In genomic region chr2:64141711-64142405, GRCh38 we compare ENCODE assay signal across 8 cellular contexts. TPM values are rescaled to one million over a fixed set of nuclear protein-coding genes. Genes with fewer than 3 reads are reported as not detected.
DNase-seq lines count a peak whose midpoint lies in the region; ATAC-seq and TF ChIP-seq lines count a peak whose summit lies in the region.

No MANE protein-coding gene starts in this region.

- no peak overlapping the region for H3K9ac ChIP-seq in IMR-90 (ENCODE audit: low read depth, low read length)

- H3K4me3 Mint-ChIP-seq in naive thymus-derived CD8-positive, alpha-beta T cell = peak overlapping the region; percentile 83 to 99 (median 95)

- POLR2A ChIA-PET in IMR-90 (lab: Charles Lee; ENCODE audit: unreplicated experiment) = no interaction called here
- POLR2A ChIA-PET in naive thymus-derived CD8-positive, alpha-beta T cell (lab: Charles Lee) = interaction anchor here (0.7 to 2.9 kb wide), 4 partner anchors 16 to 185 kb away, joined by 4 to 22 read pairs (median 8); no protein-coding TSS in a partner anchor

- H2BK5ac ChIP-seq in IMR-90 (ENCODE audit: low read depth, low read length, poor library complexity, severe bottlenecking) = no peak overlapping the region

- H3K36me3 ChIP-seq in BE2C = no peaks in the 10 kb centered on the region
- no peaks in the 10 kb centered on the region for H3K36me3 ChIP-seq in IMR-90 (ENCODE audit: control insufficient read depth, insufficient read depth, low read length)

- 0 out of 2 replicates have a peak overlapping the region, but pooled peaks have one; percentile 13 for H3K23ac ChIP-seq in IMR-90 (ENCODE audit: low read depth, low read length)

- H3K14ac ChIP-seq in IMR-90 (replicated peaks; ENCODE audit: low read depth, low read length) = no peak overlapping the region

- H3K4me3 ChIP-seq in BE2C (ENCODE audit: low read depth, low read length) (peak overlapping the region; percentile 73), IMR-90 (ENCODE audit: insufficient read depth, low read depth, low read length) (no peak overlapping the region), choroid plexus epithelial cell (ENCODE audit: low read depth, low read length) (peak overlapping the region; percentile 91)

- no peaks in the 10 kb centered on the region for H4K20me1 ChIP-seq in IMR-90 (ENCODE audit: insufficient read depth, low read length)

- H3K56ac ChIP-seq in IMR-90 (ENCODE audit: extremely low read depth, insufficient read depth, low read length) = no peak overlapping the region

- no peak for TF ChIP-seq RAD21 in IMR-90 (IDR thresholded peaks at IDR 0.05; ENCODE audit: low read length)

- CTCF ChIA-PET in IMR-90 (lab: Yijun Ruan, JAX) = no interaction called here

- BruUV-seq in IMR-90 (replicated peaks; lab: Mats Ljungman, UMichigan) = no TSS peak

- H3K9me3 ChIP-seq in BE2C (no peaks in the 10 kb centered on the region), IMR-90 (ENCODE audit: control insufficient read depth, insufficient read depth, low read length) (no peaks in the 10 kb centered on the region)

- H2AFZ ChIP-seq in IMR-90 (replicated peaks; ENCODE audit: low read length, poor library complexity) = no peak overlapping the region

- ATAC-seq in IMR-90 (ENCODE audit: low read depth) = no peak
- no peak for ATAC-seq in naive thymus-derived CD8-positive, alpha-beta T cell

- intact Hi-C loops in IMR-90 (cut with micrococcal nuclease) = loop anchor here (5.0 to 10.0 kb wide), 3 partner anchors 170 to 723 kb away; no protein-coding TSS in a partner anchor

- in situ Hi-C loops in IMR-90 (cut with MboI; ENCODE audit: low sequenced_read_pairs) = no loop called here

- H2AK5ac ChIP-seq in IMR-90 (ENCODE audit: low read depth, low read length) = no peak overlapping the region

- no peak overlapping the region for H4K91ac ChIP-seq in IMR-90 (ENCODE audit: insufficient read depth, low read depth, low read length)

- no peak overlapping the region for H3K4ac ChIP-seq in IMR-90 (ENCODE audit: low read depth, low read length)

- TF ChIP-seq CTCF in BE2C (IDR thresholded peaks at IDR 0.05; ENCODE audit: low read depth, low read length) (no peak), IMR-90 (conservative IDR thresholded peaks at IDR 0.05; ENCODE audit: low read depth, low read length) (no peak), choroid plexus epithelial cell (conservative IDR thresholded peaks at IDR 0.05; ENCODE audit: low read depth, low read length) (no peak)

- no peak overlapping the region for H4K8ac ChIP-seq in IMR-90 (ENCODE audit: low read depth in 2 of 2, low read length in 2 of 2)

- H3K18ac ChIP-seq in IMR-90 (ENCODE audit: low read depth, low read length) = no peak overlapping the region

- no peak overlapping the region for H2AK9ac ChIP-seq in IMR-90 (replicated peaks; ENCODE audit: low read depth, low read length, poor library complexity)

- H3K9me3 Mint-ChIP-seq in naive thymus-derived CD8-positive, alpha-beta T cell = no peaks in the 10 kb centered on the region

- H3K27ac Mint-ChIP-seq in naive thymus-derived CD8-positive, alpha-beta T cell = peak overlapping the region; percentile 68 to 98 (median 94)

- H3K4me2 ChIP-seq in IMR-90 (ENCODE audit: low read depth, low read length) = peak overlapping the region; percentile 71

- H3K36me3 Mint-ChIP-seq in naive thymus-derived CD8-positive, alpha-beta T cell = peaks cover 0 to 5% (median 0%) of the 10 kb centered on the region in 3 donors

- H3K27ac ChIP-seq in IMR-90 (ENCODE audit: insufficient read depth, low read length) = no peak overlapping the region

- no peak overlapping the region for H2BK15ac ChIP-seq in IMR-90 (ENCODE audit: low read depth, low read length)

- H3K4me1 ChIP-seq in BE2C = no peaks in the 10 kb centered on the region
- no peaks in the 10 kb centered on the region for H3K4me1 ChIP-seq in IMR-90 (ENCODE audit: control insufficient read depth, insufficient read depth, low read length)

- H3K27me3 ChIP-seq in BE2C = no peaks in the 10 kb centered on the region
- H3K27me3 ChIP-seq in IMR-90 (ENCODE audit: control insufficient read depth, insufficient read depth, low read length) = peaks cover 2% of the 10 kb centered on the region

- H3K27me3 Mint-ChIP-seq in naive thymus-derived CD8-positive, alpha-beta T cell = no peaks in the 10 kb centered on the region

- no peak for TF ChIP-seq POLR2A in IMR-90 (IDR thresholded peaks at IDR 0.05; ENCODE audit: low read depth, low read length)

- no peak overlapping the region for H4K5ac ChIP-seq in IMR-90 (ENCODE audit: low read depth, low read length)

- H3K4me1 Mint-ChIP-seq in naive thymus-derived CD8-positive, alpha-beta T cell = peaks cover 22 to 53% (median 51%) of the 10 kb centered on the region in 4 donors

- no CpG with 5 or more reads among the region's 2 CpGs for WGBS in IMR-90 (ENCODE audit: extremely low coverage in 2 of 2, insufficient read length in 1 of 2), 2 experiments

- DNase-seq in BE2C = no peak
- DNase-seq in IMR-90 = peak; percentile 28
- peak; percentile 67 for DNase-seq in choroid plexus epithelial cell (ENCODE audit: low read depth)
- peak in 1 of 10 donors; percentile 15 for DNase-seq in naive thymus-derived CD8-positive, alpha-beta T cell
- no peak for DNase-seq in DMS153 treated with DMSO at 0.1 percent for 48 hours (lab: John Stamatoyannopoulos, UW; ENCODE audit: unreplicated experiment)
- no peak for DNase-seq in epidermal melanocyte (ENCODE audit: insufficient read length, low spot score)
- no peak for DNase-seq in NCI-H526 treated with DMSO at 0.1 percent for 48 hours (lab: John Stamatoyannopoulos, UW)
- DNase-seq in putamen (ENCODE audit: low spot score) = no peak

- H2BK20ac ChIP-seq in IMR-90 (ENCODE audit: low read depth, low read length) = no peak overlapping the region

- H2BK120ac ChIP-seq in IMR-90 (ENCODE audit: low read depth, low read length) = no peak overlapping the region

- peaks cover 3% of the 10 kb centered on the region; the same call in 1 of the 2 replicates for H3K9me1 ChIP-seq in IMR-90 (ENCODE audit: insufficient read depth, low read length)

- peaks cover 0 to 6% of the 10 kb centered on the region in 2 experiments; a peak in 1 of 4 replicates for H3K79me1 ChIP-seq in IMR-90 (ENCODE audit: low read depth in 1 of 2, low read length in 2 of 2)

- dilution Hi-C loops in IMR-90 (cut with HindIII; ENCODE audit: low sequenced_read_pairs, unreplicated experiment) = no loop called here

TF ChIP-seq in IMR-90, 13 proteins besides CTCF, POLR2A, EP300 and RAD21:
- TF ChIP-seq BHLHE40 (IDR thresholded peaks at IDR 0.05; ENCODE audit: low read depth, low read length) = no peak
- no peak for TF ChIP-seq MAFK (IDR thresholded peaks at IDR 0.05; ENCODE audit: low read depth, low read length)
- no peak for TF ChIP-seq SMC3 (IDR thresholded peaks at IDR 0.05; ENCODE audit: low read depth, low read length)
- no peak for TF ChIP-seq FOS (IDR thresholded peaks at IDR 0.05; ENCODE audit: low read depth, low read length)
- no peak for TF ChIP-seq ELK1 (IDR thresholded peaks at IDR 0.05; ENCODE audit: borderline replicate concordance, low read depth, low read length)
- no peak for TF ChIP-seq RFX5 (IDR thresholded peaks at IDR 0.05; ENCODE audit: low read depth, low read length)
- TF ChIP-seq CHD1 (IDR thresholded peaks at IDR 0.05; ENCODE audit: low read depth, low read length) = no peak
- TF ChIP-seq NFE2L2 (IDR thresholded peaks at IDR 0.05; ENCODE audit: low read depth, low read length) = no peak
- no peak for TF ChIP-seq USF2 (IDR thresholded peaks at IDR 0.05; ENCODE audit: low read depth, low read length)
- no peak for TF ChIP-seq MAZ (IDR thresholded peaks at IDR 0.05; ENCODE audit: borderline replicate concordance, low read depth, low read length)
- TF ChIP-seq MXI1 (IDR thresholded peaks at IDR 0.05; ENCODE audit: borderline replicate concordance, low read depth, low read length) = no peak
- no peak for TF ChIP-seq CEBPB (IDR thresholded peaks at IDR 0.05; ENCODE audit: low read depth, low read length)
- no peak for TF ChIP-seq RCOR1 (IDR thresholded peaks at IDR 0.05; ENCODE audit: insufficient replicate concordance, low read length)

RNA-seq across cellular contexts. Expression of gene PELI1, which starts 2.4 kb away (rescaled TPM):
- polyA plus RNA-seq in BE2C (2012; ENCODE audit: insufficient read depth, insufficient read length, low read depth) = 15.5 TPM
- 2.5 and 4.2 TPM in 2 replicates for total RNA-seq in IMR-90 (2012; rRNA removed)
- polyA plus RNA-seq in IMR-90 (2012; rRNA removed) = 2.2 and 2.3 TPM in 2 replicates
- 2.4 and 2.6 TPM in 2 replicates for polyA plus RNA-seq in IMR-90 (2012; cell fraction: cytosol; rRNA removed)
- 3.9 and 4.9 TPM in 2 replicates for polyA plus RNA-seq in IMR-90 (2012; cell fraction: nucleus; rRNA removed; ENCODE audit: low replicate concordance)
- 10 to 100 TPM; 26.9 to 27.8 TPM for total RNA-seq in naive thymus-derived CD8-positive, alpha-beta T cell
- polyA plus RNA-seq in naive thymus-derived CD8-positive, alpha-beta T cell = 1 to 10 TPM; 4.7 to 5.8 (median 5.3) TPM

Comparison
In these comparisons a context has a peak if more than half of its experiments do, and no peak if none do; other contexts are left out.
1. DNase-seq: peak in IMR-90 (single experiment) and choroid plexus epithelial cell (single experiment); none in BE2C (single experiment), DMS153 treated with DMSO at 0.1 percent for 48 hours (single experiment), epidermal melanocyte (single experiment), NCI-H526 treated with DMSO at 0.1 percent for 48 hours (single experiment) and putamen (single experiment).